In genomic region chr19:4968462-4969291, GRCh38 we compare ENCODE assay signal across 8 cellular contexts. TPM values are rescaled to one million over a fixed set of nuclear protein-coding genes. Genes with fewer than 3 reads are reported as not detected.
DNase-seq lines count a peak whose midpoint lies in the region; TF ChIP-seq lines count a peak whose summit lies in the region.

Gene KDM4B (plus strand): TSS chr19:4969113. CDS start chr19:5032891, 63,778 bp downstream.

- peaks cover 43% of the 10 kb centered on the region for H3K79me2 ChIP-seq in MM.1S (ENCODE audit: low read length)
- peaks cover 43% of the 10 kb centered on the region for H3K79me2 ChIP-seq in neural progenitor cell (ENCODE audit: low read depth)

- H3K27me3 ChIP-seq in HAP-1 (ENCODE audit: low read depth) (no peaks in the 10 kb centered on the region), MM.1S (replicated peaks; ENCODE audit: insufficient read depth, low read length) (no peaks in the 10 kb centered on the region), neural progenitor cell (no peaks in the 10 kb centered on the region)

- peak; percentile 97 to 99 for DNase-seq in HAP-1 (ENCODE audit: low spot score in 2 of 2)
- DNase-seq in MM.1S, result peak; percentile 100
- DNase-seq in SIG-M5 (lab: John Stamatoyannopoulos, UW), result peak; percentile 79
- peak; percentile 99 for DNase-seq in activated gamma-delta T cell (lab: John Stamatoyannopoulos, UW)
- peak; percentile 100 for DNase-seq in fibroblast of villous mesenchyme (ENCODE audit: low read depth)
- DNase-seq in neural progenitor cell (ENCODE audit: low spot score), result peak; percentile 99
- peak; percentile 99 for DNase-seq in stromal cell of bone marrow (ENCODE audit: low read depth)

- no peak for TF ChIP-seq CTCF in MM.1S (IDR thresholded peaks at IDR 0.05; ENCODE audit: low read length)
- TF ChIP-seq CTCF in fibroblast of villous mesenchyme (IDR thresholded peaks at IDR 0.05; ENCODE audit: insufficient read depth, low read depth, low read length), result no peak
- TF ChIP-seq CTCF in neural progenitor cell (IDR thresholded peaks at IDR 0.05), result no peak

- H3K4me3 ChIP-seq in HAP-1 (peak within 1 kb of the TSS; percentile 57), MM.1S (ENCODE audit: low read length) (peak within 1 kb of the TSS; percentile 68), fibroblast of villous mesenchyme (ENCODE audit: low read depth, low read length) (peak within 1 kb of the TSS; percentile 79), neural progenitor cell (peak within 1 kb of the TSS; percentile 71)

- H3F3A ChIP-seq in MM.1S (ENCODE audit: insufficient read depth, low read length), result peaks cover 14% of the 10 kb centered on the region
- peaks cover 51% of the 10 kb centered on the region for H3F3A ChIP-seq in neural progenitor cell (ENCODE audit: low read depth)

- H3K4me2 ChIP-seq in MM.1S (ENCODE audit: low read depth, low read length) (peak within 1 kb of the TSS; percentile 92), neural progenitor cell (peak within 1 kb of the TSS; percentile 91)

- H3K27me3 Mint-ChIP-seq in neural progenitor cell (ENCODE audit: insufficient read depth, low read depth), result peaks cover 5% of the 10 kb centered on the region

- H3K9me3 Mint-ChIP-seq in neural progenitor cell, result no peaks in the 10 kb centered on the region

- H3K27ac Mint-ChIP-seq in neural progenitor cell, result peak within 1 kb of the TSS; percentile 83

- in situ Hi-C loops in HAP-1 (cut with MboI; ENCODE audit: low sequenced_read_pairs), result no loop called here

- H3K4me1 ChIP-seq in ES-I3 (ENCODE audit: insufficient read depth, low read length) (no peaks in the 10 kb centered on the region; the same call in 1 of the 2 replicates), HAP-1 (peaks cover 9% of the 10 kb centered on the region), MM.1S (ENCODE audit: low read length) (peaks cover 4% of the 10 kb centered on the region; the same call in 1 of the 2 replicates), neural progenitor cell (peaks cover 10% of the 10 kb centered on the region)

- H3K4me3 Mint-ChIP-seq in neural progenitor cell, result peak within 1 kb of the TSS; percentile 99

- H2AFZ ChIP-seq in MM.1S (ENCODE audit: low read length) (peak within 1 kb of the TSS; percentile 76; the same call in 1 of the 2 replicates), neural progenitor cell (replicated peaks) (peak within 1 kb of the TSS; percentile 43)

- H3K9ac ChIP-seq in ES-I3 (ENCODE audit: low read depth, low read length) (peak within 1 kb of the TSS; percentile 66; the same call in 1 of the 2 replicates), MM.1S (ENCODE audit: low read length) (peak within 1 kb of the TSS; percentile 67; the same call in 1 of the 2 replicates), neural progenitor cell (peak within 1 kb of the TSS; percentile 49)

- H4K20me1 ChIP-seq in MM.1S (ENCODE audit: insufficient read depth, low read length) (peaks cover 22% of the 10 kb centered on the region), neural progenitor cell (ENCODE audit: low read depth) (peaks cover 42% of the 10 kb centered on the region)

- H3K36me3 ChIP-seq in ES-I3 (ENCODE audit: insufficient read depth, low read length), result no peaks in the 10 kb centered on the region
- peaks cover 12% of the 10 kb centered on the region for H3K36me3 ChIP-seq in HAP-1 (replicated peaks)
- H3K36me3 ChIP-seq in MM.1S (replicated peaks; ENCODE audit: insufficient read depth, low read length), result no peaks in the 10 kb centered on the region
- no peaks in the 10 kb centered on the region for H3K36me3 ChIP-seq in neural progenitor cell

- H3K36me3 Mint-ChIP-seq in neural progenitor cell, result peaks cover 4% of the 10 kb centered on the region

- H3K9me2 ChIP-seq in MM.1S (replicated peaks; ENCODE audit: insufficient read depth, low read length), result no peaks in the 10 kb centered on the region

- no peaks in the 10 kb centered on the region for H3K9me3 ChIP-seq in ES-I3 (ENCODE audit: control insufficient read depth, insufficient read depth, low read length)
- no peaks in the 10 kb centered on the region for H3K9me3 ChIP-seq in HAP-1
- H3K9me3 ChIP-seq in MM.1S (replicated peaks; ENCODE audit: insufficient read depth, low read length), result no peaks in the 10 kb centered on the region
- no peaks in the 10 kb centered on the region for H3K9me3 ChIP-seq in neural progenitor cell (ENCODE audit: low read depth)

- H3K4me1 Mint-ChIP-seq in neural progenitor cell, result peaks cover 52% of the 10 kb centered on the region

- H3K27ac ChIP-seq in MM.1S (ENCODE audit: low read length) (no peak within 1 kb of the TSS), neural progenitor cell (no peak within 1 kb of the TSS)

RNA-seq across cellular contexts. Expression of gene KDM4B, which starts in this region (rescaled TPM):
- total RNA-seq in fibroblast of villous mesenchyme (17.7 TPM in 2 replicates), neural progenitor cell (ENCODE audit: low replicate concordance) (16.0 and 45.1 TPM in 2 replicates)
